Comparison of ENCODE assay signal across 8 cellular contexts in the genomic region with DNA sequence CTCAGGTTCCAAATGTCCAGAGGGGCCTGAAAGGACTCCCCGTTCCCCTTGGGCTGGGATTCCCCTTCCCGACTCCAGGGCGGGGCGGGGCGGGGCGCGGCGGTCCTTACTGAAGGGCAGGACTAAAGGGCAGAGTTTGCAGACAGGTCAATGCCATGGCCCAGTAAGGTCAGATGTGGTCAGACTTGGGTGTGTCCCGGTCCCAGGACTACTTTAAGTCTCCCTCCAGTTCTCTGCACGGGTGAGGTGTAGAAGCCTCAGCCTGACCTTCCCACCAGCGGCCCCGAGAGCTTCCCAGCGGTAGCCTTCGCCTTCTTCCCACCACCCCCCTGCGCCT. TPM values are rescaled to one million over a fixed set of nuclear protein-coding genes. Genes with fewer than 3 reads are reported as not detected.
DNase-seq lines count a peak whose midpoint lies in the region; ATAC-seq and TF ChIP-seq lines count a peak whose summit lies in the region.

No MANE protein-coding gene starts in this region.

- ATAC-seq in activated T-cell treated with anti-CD3 and anti-CD28 coated beads, Interleukin-2, amount 50 U/mL, for 72 hours (replicated peaks in 1 of 2) = peak; percentile 3 to 6

- H3K36me3 Mint-ChIP-seq in activated T-cell treated with anti-CD3 and anti-CD28 coated beads, Interleukin-2, amount 50 U/mL, for 72 hours (ENCODE audit: insufficient read depth in 2 of 2) = no peaks in the 10 kb centered on the region

- peaks cover 15% of the 10 kb centered on the region; the same call in 1 of the 2 replicates for H3F3A ChIP-seq in Loucy (ENCODE audit: low read depth)

- H3K9ac ChIP-seq in Loucy (ENCODE audit: low read depth, low read length, poor library complexity, severe bottlenecking) = peak overlapping the region; percentile 61

- H3K4me1 ChIP-seq in Loucy (ENCODE audit: insufficient read depth, low read length, poor library complexity, severe bottlenecking) = peaks cover 36% of the 10 kb centered on the region

- no peaks in the 10 kb centered on the region for H3K27me3 ChIP-seq in Loucy (ENCODE audit: insufficient read depth, low read length, poor library complexity, severe bottlenecking)

- DNase-seq in Caki2 (ENCODE audit: low read depth) = peak; percentile 56
- DNase-seq in activated T-cell treated with anti-CD3 and anti-CD28 coated beads, Interleukin-2, amount 50 U/mL, for 72 hours = peak; percentile 34 to 37
- peak in 1 of 2 donors; percentile 46 for DNase-seq in foreskin fibroblast
- peak; percentile 66 for DNase-seq in occipital lobe (lab: John Stamatoyannopoulos, UW)
- no peak for DNase-seq in dedifferentiated amniotic fluid mesenchymal stem cell (ENCODE audit: extremely low spot score)
- DNase-seq in NCI-H2081 treated with DMSO at 0.1 percent for 48 hours (lab: John Stamatoyannopoulos, UW) = no peak
- no peak for DNase-seq in foreskin melanocyte

- no peak for TF ChIP-seq CTCF in Loucy (conservative IDR thresholded peaks at IDR 0.05; ENCODE audit: low read length)
- TF ChIP-seq CTCF in foreskin fibroblast (IDR thresholded peaks at IDR 0.05; ENCODE audit: low read depth, low read length) = no peak

- H3K4me3 Mint-ChIP-seq in activated T-cell treated with anti-CD3 and anti-CD28 coated beads, Interleukin-2, amount 50 U/mL, for 72 hours = peak overlapping the region; percentile 88 to 98

- no peaks in the 10 kb centered on the region for H3K36me3 ChIP-seq in Loucy (ENCODE audit: insufficient read depth, low read length)

- H3K9me3 ChIP-seq in Loucy (ENCODE audit: insufficient read depth, low read depth, low read length) = no peaks in the 10 kb centered on the region

- H4K20me1 ChIP-seq in Loucy (ENCODE audit: insufficient read depth, low read length, poor library complexity, severe bottlenecking) = peaks cover 11% of the 10 kb centered on the region

- H3K4me3 ChIP-seq in Loucy (ENCODE audit: low read length, poor library complexity, severe bottlenecking) (peak overlapping the region; percentile 98), foreskin fibroblast (ENCODE audit: low read depth in 1 of 2, low read length in 2 of 2) (peak overlapping the region; percentile 75)

- H3K4me1 Mint-ChIP-seq in activated T-cell treated with anti-CD3 and anti-CD28 coated beads, Interleukin-2, amount 50 U/mL, for 72 hours (ENCODE audit: low read depth) = peaks cover 41% of the 10 kb centered on the region

- peak overlapping the region; percentile 94 for H3K4me2 ChIP-seq in Loucy (ENCODE audit: low read depth, low read length, poor library complexity, severe bottlenecking)

- no peaks in the 10 kb centered on the region for H3K9me3 Mint-ChIP-seq in activated T-cell treated with anti-CD3 and anti-CD28 coated beads, Interleukin-2, amount 50 U/mL, for 72 hours

- H3K9me2 ChIP-seq in Loucy (replicated peaks; ENCODE audit: low read depth, low read length) = no peaks in the 10 kb centered on the region

- H3K27me3 Mint-ChIP-seq in activated T-cell treated with anti-CD3 and anti-CD28 coated beads, Interleukin-2, amount 50 U/mL, for 72 hours (ENCODE audit: low read depth) = peaks cover 5% of the 10 kb centered on the region

- peaks cover 28% of the 10 kb centered on the region; the same call in 1 of the 2 replicates for H3K79me2 ChIP-seq in Loucy (ENCODE audit: insufficient read depth, low read length)

- peak overlapping the region; percentile 93 for H2AFZ ChIP-seq in Loucy (ENCODE audit: low read length)

- peak overlapping the region; percentile 27 for H3K27ac Mint-ChIP-seq in activated T-cell treated with anti-CD3 and anti-CD28 coated beads, Interleukin-2, amount 50 U/mL, for 72 hours

- in situ Hi-C loops in Caki2 (cut with HindIII; ENCODE audit: low pct_unique_long_range_greater_than_20kb, low sequenced_read_pairs) = no loop called here

RNA-seq across cellular contexts. Expression of a gene that starts 0.5 kb away (rescaled TPM):
- 0.27 TPM in 1 of 2 replicates, not detected in the other for total RNA-seq in Caki2 (2014; rRNA removed; shearing (Covaris generic); ENCODE audit: low replicate concordance)
- total RNA-seq in activated T-cell treated with anti-CD3 and anti-CD28 coated beads, Interleukin-2, amount 50 U/mL, for 72 hours = 10 to 100 TPM; 73.7 to 83.5 TPM
- total RNA-seq in occipital lobe = 16.4 TPM

RNA-seq across cellular contexts. Expression of a gene that starts 20.3 kb away (rescaled TPM):
- not detected in 2 replicates for total RNA-seq in Caki2 (2014; rRNA removed; shearing (Covaris generic); ENCODE audit: low replicate concordance)
- 1 to 10 TPM; 5.2 to 5.3 TPM for total RNA-seq in activated T-cell treated with anti-CD3 and anti-CD28 coated beads, Interleukin-2, amount 50 U/mL, for 72 hours
- total RNA-seq in occipital lobe = 1.2 TPM

RNA-seq across cellular contexts. Expression of a gene that starts 22.8 kb away (rescaled TPM):
- 52.9 and 61.3 TPM in 2 replicates for total RNA-seq in Caki2 (2014; rRNA removed; shearing (Covaris generic); ENCODE audit: low replicate concordance)
- 10 to 100 TPM; 42.7 to 43.5 TPM for total RNA-seq in activated T-cell treated with anti-CD3 and anti-CD28 coated beads, Interleukin-2, amount 50 U/mL, for 72 hours
- 20.1 TPM for total RNA-seq in occipital lobe

RNA-seq across cellular contexts. Expression of a gene that starts 23.3 kb away (rescaled TPM):
- 4.6 and 4.7 TPM in 2 replicates for total RNA-seq in Caki2 (2014; rRNA removed; shearing (Covaris generic); ENCODE audit: low replicate concordance)
- total RNA-seq in activated T-cell treated with anti-CD3 and anti-CD28 coated beads, Interleukin-2, amount 50 U/mL, for 72 hours = 10 to 100 TPM in 1 of 2 donors, 1 to 10 TPM in 1; 6.7 to 10.2 TPM
- 14.2 TPM for total RNA-seq in occipital lobe

RNA-seq across cellular contexts. Expression of a gene that starts 54.1 kb away (rescaled TPM):
- 21.3 and 23.8 TPM in 2 replicates for total RNA-seq in Caki2 (2014; rRNA removed; shearing (Covaris generic); ENCODE audit: low replicate concordance)
- 100 to 1,000 TPM; 133 to 140 TPM for total RNA-seq in activated T-cell treated with anti-CD3 and anti-CD28 coated beads, Interleukin-2, amount 50 U/mL, for 72 hours
- total RNA-seq in occipital lobe = 337 TPM

Comparison
In these comparisons a context has a peak if more than half of its experiments do, and no peak if none do; other contexts are left out.
1. DNase-seq: peak in Caki2 (single experiment), activated T-cell treated with anti-CD3 and anti-CD28 coated beads, Interleukin-2, amount 50 U/mL, for 72 hours (2 of 2) and occipital lobe (single experiment); none in dedifferentiated amniotic fluid mesenchymal stem cell (single experiment), NCI-H2081 treated with DMSO at 0.1 percent for 48 hours (single experiment) and foreskin melanocyte (single experiment).
2. RNA of a gene that starts 0.5 kb away (total RNA-seq): 73.7 to 83.5 TPM in activated T-cell treated with anti-CD3 and anti-CD28 coated beads, Interleukin-2, amount 50 U/mL, for 72 hours and 16.4 TPM in occipital lobe (single experiment); 0.27 TPM in Caki2; every median in the first group is over 10 times any median in the second.